ENCODE assay signal across 8 cellular contexts in genomic region chr21:46226920-46227599, GRCh38. TPM values are rescaled to one million over a fixed set of nuclear protein-coding genes. Genes with fewer than 3 reads are reported as not detected.
A peak's percentile ranks its signal among the peaks of the same experiment; 100 is the strongest.
DNase-seq lines count a peak whose midpoint lies in the region; ATAC-seq and TF ChIP-seq lines count a peak whose summit lies in the region.

No MANE protein-coding gene starts in this region.

- peak in 1 of 5 donors; percentile 27 for DNase-seq in CD8-positive, alpha-beta memory T cell
- DNase-seq in HS-5 (ENCODE audit: low read depth) (peak; percentile 31), amniotic epithelial cell (ENCODE audit: low read depth) (peak; percentile 60), iris pigment epithelial cell (ENCODE audit: low read depth) (peak; percentile 81), suprapubic skin (ENCODE audit: low spot score in 2 of 2) (peak in 1 of 2 donors; percentile 60)

- ATAC-seq in HG02981 (IDR thresholded peaks at IDR 0.05; ENCODE audit: unreplicated experiment) (no peak), HG03378 (IDR thresholded peaks at IDR 0.05; ENCODE audit: unreplicated experiment) (no peak), GM18511 (IDR thresholded peaks at IDR 0.05; ENCODE audit: unreplicated experiment) (no peak)

- no peaks in the 10 kb centered on the region for H3K27me3 ChIP-seq in CD8-positive, alpha-beta memory T cell (ENCODE audit: insufficient read depth, low read length, poor library complexity, severe bottlenecking)
- no peaks in the 10 kb centered on the region for H3K27me3 ChIP-seq in suprapubic skin

- peaks cover 37 to 58% (median 51%) of the 10 kb centered on the region in 3 donors for H3K4me1 Mint-ChIP-seq in CD8-positive, alpha-beta memory T cell

- H3K27ac Mint-ChIP-seq in CD8-positive, alpha-beta memory T cell: peak overlapping the region in 7 of 8 donors; percentile 55 to 85 (median 68)

- peak overlapping the region; percentile 79 to 92 (median 83) for H3K4me3 Mint-ChIP-seq in CD8-positive, alpha-beta memory T cell

- POLR2A ChIA-PET in CD8-positive, alpha-beta memory T cell (lab: Charles Lee): no interaction called here

- H3K36me3 Mint-ChIP-seq in CD8-positive, alpha-beta memory T cell: peaks cover 0 to 16% (median 7%) of the 10 kb centered on the region in 3 donors

- no peak for TF ChIP-seq POLR2A in suprapubic skin (IDR thresholded peaks at IDR 0.05)

- no peaks in the 10 kb centered on the region for H3K9me3 ChIP-seq in CD8-positive, alpha-beta memory T cell (ENCODE audit: low read length)
- H3K9me3 ChIP-seq in suprapubic skin: no peaks in the 10 kb centered on the region

- no peak for TF ChIP-seq EP300 in suprapubic skin (IDR thresholded peaks at IDR 0.05)

- H3K4me3 ChIP-seq in CD8-positive, alpha-beta memory T cell (ENCODE audit: low read length): peak overlapping the region; percentile 65
- H3K4me3 ChIP-seq in suprapubic skin: peak overlapping the region; percentile 62

- H3K27ac ChIP-seq in CD8-positive, alpha-beta memory T cell (ENCODE audit: low read depth, low read length): no peak overlapping the region
- peak overlapping the region; percentile 82 for H3K27ac ChIP-seq in suprapubic skin

- TF ChIP-seq CTCF in suprapubic skin (IDR thresholded peaks at IDR 0.05): no peak

- H3K27me3 Mint-ChIP-seq in CD8-positive, alpha-beta memory T cell: no peaks in the 10 kb centered on the region

- CTCF ChIA-PET in CD8-positive, alpha-beta memory T cell (lab: Charles Lee): no interaction called here

- peaks cover 28% of the 10 kb centered on the region for H3K4me1 ChIP-seq in CD8-positive, alpha-beta memory T cell (ENCODE audit: insufficient read depth, low read length)
- H3K4me1 ChIP-seq in suprapubic skin: peaks cover 44% of the 10 kb centered on the region

- H3K9me3 Mint-ChIP-seq in CD8-positive, alpha-beta memory T cell: no peaks in the 10 kb centered on the region

- peaks cover 5% of the 10 kb centered on the region for H3K36me3 ChIP-seq in CD8-positive, alpha-beta memory T cell (ENCODE audit: insufficient read depth, low read length)
- peaks cover 8% of the 10 kb centered on the region for H3K36me3 ChIP-seq in suprapubic skin

- WGBS in suprapubic skin: 30% methylated on average over 4 of the region's 4 CpGs

RNA-seq across cellular contexts. Expression of gene LSS, which starts 1.5 kb away (rescaled TPM):
- total RNA-seq in CD8-positive, alpha-beta memory T cell: 10 to 100 TPM; 19.6 to 20.4 TPM
- polyA plus RNA-seq in CD8-positive, alpha-beta memory T cell: 16.1 TPM
- total RNA-seq in suprapubic skin: 100 to 1,000 TPM; 128 to 251 (median 164) TPM

RNA-seq across cellular contexts. Expression of gene SPATC1L, which starts 42.8 kb away (rescaled TPM):
- 1 to 10 TPM; 5.0 TPM for total RNA-seq in CD8-positive, alpha-beta memory T cell
- 10.7 TPM for polyA plus RNA-seq in CD8-positive, alpha-beta memory T cell
- 10 to 100 TPM in 2 of 4 donors, 1 to 10 TPM in 2; 2.5 to 15.0 (median 6.9) TPM for total RNA-seq in suprapubic skin

RNA-seq across cellular contexts. Expression of gene MCM3AP, which starts 58.4 kb away (rescaled TPM):
- 100 to 1,000 TPM; 131 to 133 TPM for total RNA-seq in CD8-positive, alpha-beta memory T cell
- polyA plus RNA-seq in CD8-positive, alpha-beta memory T cell: 56.7 TPM
- total RNA-seq in suprapubic skin: 100 to 1,000 TPM in 1 of 4 donors, 10 to 100 TPM in 3; 77.9 to 134 (median 79.8) TPM

RNA-seq across cellular contexts. Expression of gene YBEY, which starts 59.1 kb away (rescaled TPM):
- 10 to 100 TPM; 16.7 to 18.6 TPM for total RNA-seq in CD8-positive, alpha-beta memory T cell
- polyA plus RNA-seq in CD8-positive, alpha-beta memory T cell: 21.0 TPM
- 10 to 100 TPM; 13.3 to 23.8 (median 18.8) TPM for total RNA-seq in suprapubic skin

Comparison
In these comparisons a context has a peak if more than half of its experiments do, and no peak if none do; other contexts are left out.
1. RNA of gene LSS, which starts 1.5 kb away (total RNA-seq): 128 to 251 TPM in suprapubic skin; 19.6 to 20.4 TPM in CD8-positive, alpha-beta memory T cell; every median in the first group is over 4 times any median in the second.